In genomic region chr20:62063601-62063980, GRCh38 we compare ENCODE assay signal across 8 cellular contexts. TPM values are rescaled to one million over a fixed set of nuclear protein-coding genes. Genes with fewer than 3 reads are reported as not detected.
DNase-seq lines count a peak whose midpoint lies in the region; ATAC-seq lines count a peak whose summit lies in the region.

No MANE protein-coding gene starts in this region.

- ATAC-seq in activated CD4-positive, alpha-beta T cell treated with anti-CD3 and anti-CD28 coated beads for 36 hours = no peak
- ATAC-seq in GM21825 (IDR thresholded peaks at IDR 0.05; ENCODE audit: unreplicated experiment) = no peak
- no peak for ATAC-seq in esophagus mucosa

- H3K4me3 ChIP-seq in iPS-18c (ENCODE audit: insufficient read depth, low read depth, low read length) (peak overlapping the region; percentile 40; the same call in 1 of the 2 replicates), subcutaneous abdominal adipose tissue (ENCODE audit: low read depth in 1 of 5, low read length in 5 of 5) (peak overlapping the region in 4 of 5 donors; percentile 44 to 58 (median 56))

- no peaks in the 10 kb centered on the region for H3K27me3 ChIP-seq in subcutaneous abdominal adipose tissue (ENCODE audit: control insufficient read depth in 5 of 5, insufficient read depth in 4 of 5, low read length in 5 of 5)

- no peak overlapping the region for H3K27ac ChIP-seq in subcutaneous abdominal adipose tissue (ENCODE audit: low read depth, low read length)

- peaks cover 70% of the 10 kb centered on the region for H3K4me1 Mint-ChIP-seq in activated CD4-positive, alpha-beta T cell treated with anti-CD3 and anti-CD28 coated beads for 36 hours
- H3K4me1 Mint-ChIP-seq in activated T-helper 2 cell treated with anti-CD3 and anti-CD28 coated beads, Interferon-gamma antibody, Interleukin-2, Interleukin-4, amounts not matched to agents 10 μg/mL and 5 μg/mL and 100 μg/mL, durations not matched to agents 14 hours and 24 hours and 36 hours (ENCODE audit: low read depth) = peaks cover 34% of the 10 kb centered on the region

- H3K9ac ChIP-seq in subcutaneous abdominal adipose tissue (ENCODE audit: low read length in 5 of 5) = peak overlapping the region in 2 of 5 donors; percentile 60 to 71

- peaks cover 0 to 5% (median 0%) of the 10 kb centered on the region in 5 donors for H3K36me3 ChIP-seq in subcutaneous abdominal adipose tissue (ENCODE audit: control insufficient read depth in 5 of 5, insufficient read depth in 5 of 5, low read length in 5 of 5)

- no peaks in the 10 kb centered on the region for H3K27me3 Mint-ChIP-seq in activated CD4-positive, alpha-beta T cell treated with anti-CD3 and anti-CD28 coated beads for 36 hours
- peaks cover 2% of the 10 kb centered on the region for H3K27me3 Mint-ChIP-seq in activated T-helper 2 cell treated with anti-CD3 and anti-CD28 coated beads, Interferon-gamma antibody, Interleukin-2, Interleukin-4, amounts not matched to agents 10 μg/mL and 5 μg/mL and 100 μg/mL, durations not matched to agents 14 hours and 24 hours and 36 hours (ENCODE audit: low read depth)

- intact Hi-C loops in activated CD4-positive, alpha-beta T cell treated with anti-CD3 and anti-CD28 coated beads for 36 hours (cut with DNase I, micrococcal nuclease) = loop anchor here (5.0 to 10.0 kb wide), 2 partner anchors 36 to 731 kb away; partner anchors contain the start of gene MRGBP (in 1 of the 2)
- intact Hi-C loops in activated T-helper 2 cell treated with anti-CD3 and anti-CD28 coated beads, Interferon-gamma antibody, Interleukin-2, Interleukin-4, amounts not matched to agents 10 μg/mL and 5 μg/mL and 100 μg/mL, durations not matched to agents 14 hours and 24 hours and 36 hours (cut with micrococcal nuclease) = no loop called here

- no peaks in the 10 kb centered on the region for H3K9me3 ChIP-seq in iPS-18c (ENCODE audit: control insufficient read depth, insufficient read depth, low read length)
- no peaks in the 10 kb centered on the region for H3K9me3 ChIP-seq in subcutaneous abdominal adipose tissue (ENCODE audit: control insufficient read depth in 5 of 5, low read length in 5 of 5)

- H3K9me3 Mint-ChIP-seq in activated CD4-positive, alpha-beta T cell treated with anti-CD3 and anti-CD28 coated beads for 36 hours (ENCODE audit: low read depth) = no peaks in the 10 kb centered on the region
- H3K9me3 Mint-ChIP-seq in activated T-helper 2 cell treated with anti-CD3 and anti-CD28 coated beads, Interferon-gamma antibody, Interleukin-2, Interleukin-4, amounts not matched to agents 10 μg/mL and 5 μg/mL and 100 μg/mL, durations not matched to agents 14 hours and 24 hours and 36 hours = no peaks in the 10 kb centered on the region

- H3K36me3 Mint-ChIP-seq in activated CD4-positive, alpha-beta T cell treated with anti-CD3 and anti-CD28 coated beads for 36 hours (ENCODE audit: low read depth) = peaks cover 8% of the 10 kb centered on the region
- H3K36me3 Mint-ChIP-seq in activated T-helper 2 cell treated with anti-CD3 and anti-CD28 coated beads, Interferon-gamma antibody, Interleukin-2, Interleukin-4, amounts not matched to agents 10 μg/mL and 5 μg/mL and 100 μg/mL, durations not matched to agents 14 hours and 24 hours and 36 hours (ENCODE audit: low read depth) = peaks cover 17% of the 10 kb centered on the region

- CTCF ChIA-PET in activated CD4-positive, alpha-beta T cell treated with anti-CD3 and anti-CD28 coated beads for 36 hours (lab: Charles Lee) = no interaction called here

- H3K27ac Mint-ChIP-seq in activated CD4-positive, alpha-beta T cell treated with anti-CD3 and anti-CD28 coated beads for 36 hours = no peak overlapping the region
- no peak overlapping the region for H3K27ac Mint-ChIP-seq in activated T-helper 2 cell treated with anti-CD3 and anti-CD28 coated beads, Interferon-gamma antibody, Interleukin-2, Interleukin-4, amounts not matched to agents 10 μg/mL and 5 μg/mL and 100 μg/mL, durations not matched to agents 14 hours and 24 hours and 36 hours

- peaks cover 9 to 43% (median 33%) of the 10 kb centered on the region in 5 donors for H3K4me1 ChIP-seq in subcutaneous abdominal adipose tissue (ENCODE audit: control insufficient read depth in 5 of 5, insufficient read depth in 5 of 5, low read length in 5 of 5)

- POLR2A ChIA-PET in activated CD4-positive, alpha-beta T cell treated with anti-CD3 and anti-CD28 coated beads for 36 hours (lab: Charles Lee) = no interaction called here

- DNase-seq in activated CD4-positive, alpha-beta T cell treated with anti-CD3 and anti-CD28 coated beads for 36 hours = peak; percentile 24
- DNase-seq in activated CD4-positive, alpha-beta T cell treated with anti-CD3 and anti-CD28 coated beads for 1 hour = no peak
- no peak for DNase-seq in activated T-helper 2 cell treated with anti-CD3 and anti-CD28 coated beads, Interferon-gamma antibody, Interleukin-2, Interleukin-4, amounts not matched to agents 10 μg/mL and 5 μg/mL and 100 μg/mL, durations not matched to agents 14 hours and 24 hours and 36 hours (ENCODE audit: low spot score)
- DNase-seq in NCI-H226 = no peak

- H3K4me3 Mint-ChIP-seq in activated CD4-positive, alpha-beta T cell treated with anti-CD3 and anti-CD28 coated beads for 36 hours = peak overlapping the region; percentile 74
- H3K4me3 Mint-ChIP-seq in activated T-helper 2 cell treated with anti-CD3 and anti-CD28 coated beads, Interferon-gamma antibody, Interleukin-2, Interleukin-4, amounts not matched to agents 10 μg/mL and 5 μg/mL and 100 μg/mL, durations not matched to agents 14 hours and 24 hours and 36 hours (ENCODE audit: low read depth) = peak overlapping the region; percentile 77

RNA-seq across cellular contexts. Expression of gene TAF4, which starts 2.1 kb away (rescaled TPM):
- 10 to 100 TPM; 15.4 to 27.1 TPM for total RNA-seq in activated CD4-positive, alpha-beta T cell treated with anti-CD3 and anti-CD28 coated beads for 36 hours
- 23.6 and 26.9 TPM in 2 replicates for total RNA-seq in activated T-helper 2 cell treated with anti-CD3 and anti-CD28 coated beads, Interferon-gamma antibody, Interleukin-2, Interleukin-4, amounts not matched to agents 10 μg/mL and 5 μg/mL and 100 μg/mL, durations not matched to agents 14 hours and 24 hours and 36 hours
- 7.7 TPM for total RNA-seq in esophagus mucosa

RNA-seq across cellular contexts. Expression of gene LSM14B, which starts 58.7 kb away (rescaled TPM):
- 10 to 100 TPM; 38.7 TPM for total RNA-seq in activated CD4-positive, alpha-beta T cell treated with anti-CD3 and anti-CD28 coated beads for 36 hours
- total RNA-seq in activated T-helper 2 cell treated with anti-CD3 and anti-CD28 coated beads, Interferon-gamma antibody, Interleukin-2, Interleukin-4, amounts not matched to agents 10 μg/mL and 5 μg/mL and 100 μg/mL, durations not matched to agents 14 hours and 24 hours and 36 hours = 42.9 and 45.0 TPM in 2 replicates
- total RNA-seq in esophagus mucosa = 28.7 TPM
